1 cellular context compared by ENCODE assay signal in the genomic region with DNA sequence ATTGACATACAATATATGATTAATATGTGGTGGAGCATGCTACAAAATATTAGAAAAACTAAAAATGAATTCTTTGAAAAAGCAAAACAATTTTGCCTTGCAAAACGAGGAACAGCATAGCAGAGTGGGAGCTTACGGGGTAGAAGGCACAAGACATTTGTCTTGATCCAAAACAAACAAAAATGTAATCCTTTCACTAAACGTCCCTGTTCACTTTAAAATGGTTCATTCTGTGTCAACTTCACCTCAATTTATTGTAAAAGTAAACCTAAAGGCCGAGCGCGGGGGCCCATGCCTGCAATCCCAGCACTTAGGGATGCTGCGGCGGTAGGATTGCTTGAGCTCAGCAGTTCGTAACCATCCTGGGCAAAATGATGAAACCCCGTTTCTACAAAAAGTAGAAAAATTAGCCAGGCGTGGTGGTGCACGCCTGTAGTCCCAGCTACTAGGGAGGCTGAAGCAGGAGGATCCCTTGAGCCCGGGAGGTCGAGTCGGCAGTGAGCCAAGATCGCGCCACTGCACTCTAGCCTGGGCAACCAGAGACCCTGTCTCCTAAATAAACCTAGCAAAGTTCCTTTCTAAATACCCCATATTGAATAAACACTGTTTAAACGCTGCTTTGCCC.
TF ChIP-seq lines count a peak whose summit lies in the region.

No MANE protein-coding gene starts in this region.

TF ChIP-seq in H1, 55 proteins besides CTCF, POLR2A, EP300 and RAD21:
- TF ChIP-seq RXRA (IDR thresholded peaks at IDR 0.05; ENCODE audit: insufficient read depth, low read depth, low read length) (no peak), NRF1 (IDR thresholded peaks at IDR 0.05; ENCODE audit: low read depth, low read length) (no peak), EZH2 (IDR thresholded peaks at IDR 0.05; ENCODE audit: low read depth, low read length, severe bottlenecking) (no peak), CHD1 (IDR thresholded peaks at IDR 0.05; ENCODE audit: low read depth, low read length) (no peak), CTBP2 (IDR thresholded peaks at IDR 0.05; ENCODE audit: borderline replicate concordance, insufficient read depth, insufficient read length, low read length) (no peak)
TF ChIP-seq in H1: peak in this region for 0.
